ENCODE assay signal across 19 cellular contexts in the genomic region with DNA sequence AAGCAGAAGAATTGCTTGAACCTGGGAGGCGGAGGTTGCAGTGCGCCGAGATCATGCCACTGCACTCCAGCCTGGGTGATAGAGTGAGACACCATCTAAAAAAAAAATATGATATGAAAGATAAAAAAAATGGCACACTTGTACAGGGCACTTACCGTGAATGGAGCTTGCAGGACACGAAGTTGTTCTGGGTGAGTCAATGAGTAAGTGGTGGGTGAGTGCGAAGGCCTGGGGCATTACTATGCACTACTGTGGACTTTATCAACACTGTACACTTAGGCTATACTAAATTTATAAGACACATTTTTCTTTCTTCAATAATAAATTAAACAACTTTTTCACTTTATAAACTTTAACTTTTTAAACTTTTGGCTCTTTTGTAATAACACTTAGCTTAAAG. TPM values are rescaled to one million over a fixed set of nuclear protein-coding genes. Genes with fewer than 3 reads are reported as not detected.
A peak's percentile ranks its signal among the peaks of the same experiment; 100 is the strongest.
DNase-seq lines count a peak whose midpoint lies in the region; ATAC-seq, FAIRE-seq and TF ChIP-seq lines count a peak whose summit lies in the region.
"Had no signal": no experiment of that assay in that cellular context is flagged by ENCODE, and none has a peak within 500 bp of the region (broad histone marks: within the 10 kb centered on the region; RNA-seq: fewer than 3 reads in every experiment).

No MANE protein-coding gene starts in this region.

- H3K4me2 ChIP-seq in HCT116 (ENCODE audit: low read length) (peak overlapping the region; percentile 51; the same call in 1 of the 2 replicates), PC-3 (ENCODE audit: low read length) (no peak overlapping the region), mesendoderm (ENCODE audit: low read length) (no peak overlapping the region), hepatocyte (no peak overlapping the region)
- H3K4me2 ChIP-seq: BLaER1 had no signal

- CTCF ChIA-PET in HCT116 (lab: Charles Lee) (interaction anchor here (0.6 kb wide), 1 partner anchor 91 kb away, joined by 4 read pairs; no protein-coding TSS in a partner anchor), PC-3 (lab: Charles Lee) (no interaction called here)

- H3K27me3 ChIP-seq in HCT116 (ENCODE audit: insufficient read depth, low read length) (no peaks in the 10 kb centered on the region), PC-3 (ENCODE audit: low read length) (no peaks in the 10 kb centered on the region), mesendoderm (ENCODE audit: insufficient read depth, low read length, poor library complexity) (no peaks in the 10 kb centered on the region), hepatocyte (no peaks in the 10 kb centered on the region)
- H3K27me3 ChIP-seq: BLaER1 had no signal

- H3K36me3 ChIP-seq in HCT116 (ENCODE audit: control insufficient read depth in 1 of 2, insufficient read depth in 2 of 2, low read length in 2 of 2) (no peaks in the 10 kb centered on the region), PC-3 (ENCODE audit: low read depth, low read length) (no peaks in the 10 kb centered on the region), mesendoderm (ENCODE audit: control insufficient read depth, insufficient read depth, low read length) (no peaks in the 10 kb centered on the region), hepatocyte (replicated peaks; ENCODE audit: insufficient read depth, low read depth) (no peaks in the 10 kb centered on the region)

- intact Hi-C loops in HCT116 (cut with micrococcal nuclease), result no loop called here
- intact Hi-C loops in PC-3 (cut with micrococcal nuclease), result no loop called here
- intact Hi-C loops in Right ventricle myocardium superior (cut with DNase I), result no loop called here

- ATAC-seq in HCT116, result 0 out of 2 replicates have a peak, but pooled peaks have one; percentile 20
- ATAC-seq in PC-3, result no peak
- ATAC-seq in Right ventricle myocardium superior (ENCODE audit: poor library complexity), result no peak
- ATAC-seq: GM12878, HepG2 had no signal

- no peak overlapping the region for H3K56ac ChIP-seq in mesendoderm (ENCODE audit: low read length)

- H3K9me2 ChIP-seq in HCT116 (ENCODE audit: insufficient read depth), result no peaks in the 10 kb centered on the region
- H3K9me2 ChIP-seq in PC-3 (replicated peaks; ENCODE audit: low read length), result no peaks in the 10 kb centered on the region
- H3K9me2 ChIP-seq in hepatocyte (replicated peaks; ENCODE audit: insufficient read depth), result no peaks in the 10 kb centered on the region

- H3K27ac ChIP-seq in HCT116 (ENCODE audit: low read depth, low read length) (no peak overlapping the region), PC-3 (ENCODE audit: low read length) (no peak overlapping the region), mesendoderm (ENCODE audit: low read depth, low read length) (no peak overlapping the region), hepatocyte (no peak overlapping the region)
- H3K27ac ChIP-seq: 22Rv1, BLaER1 had no signal

- H2BK120ac ChIP-seq in mesendoderm (ENCODE audit: low read depth, low read length), result no peak overlapping the region

- no TSS peak for BruUV-seq in HCT116 (replicated peaks; lab: Mats Ljungman, UMichigan)
- no TSS peak for BruUV-seq in PC-3 (replicated peaks; lab: Mats Ljungman, UMichigan)

- DNase-seq in HCT116 (ENCODE audit: low read depth, low spot score) (no peak), PC-3 (peak; percentile 6), epithelial cell of esophagus (ENCODE audit: low read depth) (peak; percentile 15), mesendoderm (no peak), hepatocyte (ENCODE audit: low spot score) (no peak), NCI-H1092 treated with DMSO at 0.1 percent for 48 hours (lab: John Stamatoyannopoulos, UW) (no peak), Right ventricle myocardium superior (no peak)
- DNase-seq: CD4-positive, alpha-beta memory T cell; DMS53; DND-41; GF-D8; GOT3; H7 had no signal

- H3K79me1 ChIP-seq in mesendoderm (ENCODE audit: low read length), result no peaks in the 10 kb centered on the region

- no peak overlapping the region for H3K23ac ChIP-seq in mesendoderm (ENCODE audit: low read length)

- no CpG with 5 or more reads among the region's 6 CpGs for WGBS in mesendoderm (ENCODE audit: extremely low coverage, insufficient coverage, low lambda C conversion rate)
- 94% methylated on average over 6 of the region's 6 CpGs for WGBS in hepatocyte (ENCODE audit: low lambda C conversion rate, missing lambda C conversion rate)

- RAD21 ChIA-PET in HCT116 (lab: Charles Lee; ENCODE audit: low non-redundant PET in 1 of 2, low total read pairs in 2 of 2, uncharacterized antibody in 2 of 2, unreplicated experiment in 2 of 2), result no interaction called here

- H3K18ac ChIP-seq in mesendoderm (ENCODE audit: low read length), result no peak overlapping the region

- H2AK5ac ChIP-seq in mesendoderm (ENCODE audit: low read length), result no peak overlapping the region

- no peaks in the 10 kb centered on the region for H3K9me3 ChIP-seq in HCT116 (ENCODE audit: control insufficient read depth in 1 of 2, insufficient read depth in 1 of 2, low read depth in 1 of 2, low read length in 2 of 2)
- no peaks in the 10 kb centered on the region for H3K9me3 ChIP-seq in PC-3 (ENCODE audit: low read length)
- H3K9me3 ChIP-seq in hepatocyte (ENCODE audit: low read depth), result peaks cover 3% of the 10 kb centered on the region

- H3K4me1 ChIP-seq in HCT116 (ENCODE audit: control insufficient read depth in 1 of 2, insufficient read depth in 2 of 2, low read length in 2 of 2), result peaks cover 3 to 11% of the 10 kb centered on the region in 2 experiments; a peak in 2 of 4 replicates
- H3K4me1 ChIP-seq in PC-3 (ENCODE audit: insufficient read depth, low read length), result peaks cover 12% of the 10 kb centered on the region; the same call in 1 of the 2 replicates
- no peaks in the 10 kb centered on the region for H3K4me1 ChIP-seq in mesendoderm (ENCODE audit: control insufficient read depth, low read depth, low read length)
- no peaks in the 10 kb centered on the region for H3K4me1 ChIP-seq in hepatocyte (ENCODE audit: insufficient read depth)
- H3K4me1 ChIP-seq: BLaER1 had no signal

- no peak overlapping the region for H3K9ac ChIP-seq in HCT116 (ENCODE audit: low read length)
- no peak overlapping the region for H3K9ac ChIP-seq in PC-3 (ENCODE audit: low read length)
- H3K9ac ChIP-seq in mesendoderm (ENCODE audit: low read length), result no peak overlapping the region
- H3K9ac ChIP-seq: BLaER1 had no signal

- H2BK15ac ChIP-seq in mesendoderm (replicated peaks; ENCODE audit: low read depth), result no peak overlapping the region

- no peak for TF ChIP-seq RAD21 in HCT116 (IDR thresholded peaks at IDR 0.05; ENCODE audit: low read depth)

- H4K20me1 ChIP-seq in HCT116 (ENCODE audit: insufficient read depth) (no peaks in the 10 kb centered on the region), PC-3 (ENCODE audit: low read length) (no peaks in the 10 kb centered on the region), hepatocyte (ENCODE audit: insufficient read depth, poor library complexity, severe bottlenecking) (no peaks in the 10 kb centered on the region)
- H4K20me1 ChIP-seq: BLaER1 had no signal

- peak; percentile 48 for FAIRE-seq in A204.1 (lab: Jason Lieb, UNC)
- FAIRE-seq: GM12878, HepG2 had no signal

- no peak overlapping the region for H2AFZ ChIP-seq in HCT116 (ENCODE audit: low read depth, low read length, poor library complexity, severe bottlenecking)
- no peak overlapping the region for H2AFZ ChIP-seq in PC-3 (ENCODE audit: low read length)
- no peak overlapping the region for H2AFZ ChIP-seq in hepatocyte

- no peak overlapping the region for H4K5ac ChIP-seq in mesendoderm (ENCODE audit: low read length)

- POLR2A ChIA-PET in HCT116 (lab: Charles Lee) (no interaction called here), PC-3 (lab: Charles Lee; ENCODE audit: unreplicated experiment) (no interaction called here)

- H3K79me2 ChIP-seq in HCT116 (ENCODE audit: insufficient read depth, low read length), result no peaks in the 10 kb centered on the region
- H3K79me2 ChIP-seq in PC-3 (ENCODE audit: low read length), result no peaks in the 10 kb centered on the region
- H3K79me2 ChIP-seq in mesendoderm (ENCODE audit: control insufficient read depth, insufficient read depth, low read length), result no peaks in the 10 kb centered on the region
- H3K79me2 ChIP-seq in hepatocyte, result no peaks in the 10 kb centered on the region

- TF ChIP-seq CTCF in HCT116 (IDR thresholded peaks at IDR 0.05 in 2 of 3, conservative IDR thresholded peaks at IDR 0.05 in 1 of 3; ENCODE audit: borderline replicate concordance in 1 of 3, insufficient read depth in 1 of 3, low read depth in 2 of 3, low read length in 2 of 3), result no peak
- TF ChIP-seq CTCF in PC-3 (conservative IDR thresholded peaks at IDR 0.05; ENCODE audit: low read depth, low read length), result no peak
- no peak for TF ChIP-seq CTCF in epithelial cell of esophagus (IDR thresholded peaks at IDR 0.05; ENCODE audit: insufficient read depth, low read depth, low read length, missing control alignments)
- no peak for TF ChIP-seq CTCF in hepatocyte (IDR thresholded peaks at IDR 0.05; ENCODE audit: poor library complexity)

- H3F3A ChIP-seq in PC-3 (ENCODE audit: low read length, unreplicated experiment), result no peaks in the 10 kb centered on the region

- no peak overlapping the region for H3K4ac ChIP-seq in mesendoderm (ENCODE audit: low read depth, low read length)

- H2BK5ac ChIP-seq in mesendoderm (ENCODE audit: low read length), result no peak overlapping the region

- no peak overlapping the region for H4K8ac ChIP-seq in mesendoderm (ENCODE audit: low read depth, low read length)

- H3K4me3 ChIP-seq in HCT116 (replicated peaks in 1 of 2; ENCODE audit: low read depth in 1 of 2, low read length in 2 of 2), result no peak overlapping the region
- no peak overlapping the region for H3K4me3 ChIP-seq in PC-3 (ENCODE audit: low read length)
- H3K4me3 ChIP-seq in epithelial cell of esophagus (ENCODE audit: low read length), result no peak overlapping the region
- no peak overlapping the region for H3K4me3 ChIP-seq in mesendoderm (ENCODE audit: low read length)
- no peak overlapping the region for H3K4me3 ChIP-seq in hepatocyte
- H3K4me3 ChIP-seq: BLaER1, GM12878 had no signal

- no peak for TF ChIP-seq POLR2A in HCT116 (IDR thresholded peaks at IDR 0.05; ENCODE audit: borderline replicate concordance, extremely low read depth, insufficient read depth, insufficient read length)

TF ChIP-seq in HCT116, 20 proteins besides CTCF, POLR2A, EP300 and RAD21 (continues in another document):
- TF ChIP-seq EGR1 (IDR thresholded peaks at IDR 0.05; ENCODE audit: low read depth), result no peak
- TF ChIP-seq CBX3 (IDR thresholded peaks at IDR 0.05; ENCODE audit: low read depth), result no peak
- no peak for TF ChIP-seq EZH2phosphoT487 (IDR thresholded peaks at IDR 0.05; ENCODE audit: borderline replicate concordance)
- TF ChIP-seq CEBPB (IDR thresholded peaks at IDR 0.05; ENCODE audit: low read depth), result no peak

RNA-seq across cellular contexts. Expression of gene TNFRSF8, which starts 37.0 kb away (rescaled TPM):
- total RNA-seq in HCT116 (2021; ENCODE audit: unreplicated experiment) (0.17 TPM), PC-3 (2014; rRNA removed) (0.12 TPM in 1 of 2 replicates, not detected in the other), hepatocyte (not detected in 2 replicates), Right ventricle myocardium superior (0.59 TPM)
- 0.09 and 0.10 TPM in 2 replicates for polyA plus RNA-seq in HCT116 (2012)
- polyA plus RNA-seq in mesendoderm (2013, experiment 1 of 2), result 10.3 TPM
- 10.7 TPM for polyA plus RNA-seq in mesendoderm (2013, experiment 2 of 2)
- polyA plus RNA-seq in hepatocyte, result not detected in 2 replicates
- total RNA-seq: A673; CD4-positive, alpha-beta memory T cell; HepG2 had no signal
- polyA plus RNA-seq: CD4-positive, alpha-beta memory T cell; HepG2 had no signal

Comparison
In these comparisons a context has a peak if more than half of its experiments do, and no peak if none do; other contexts are left out.
1. DNase-seq: peak in PC-3 (single experiment) and epithelial cell of esophagus (single experiment); none in HCT116 (single experiment), mesendoderm (single experiment), hepatocyte (single experiment), NCI-H1092 treated with DMSO at 0.1 percent for 48 hours (single experiment) and Right ventricle myocardium superior (single experiment).